ENCODE assay signal across 8 cellular contexts in the genomic region with DNA sequence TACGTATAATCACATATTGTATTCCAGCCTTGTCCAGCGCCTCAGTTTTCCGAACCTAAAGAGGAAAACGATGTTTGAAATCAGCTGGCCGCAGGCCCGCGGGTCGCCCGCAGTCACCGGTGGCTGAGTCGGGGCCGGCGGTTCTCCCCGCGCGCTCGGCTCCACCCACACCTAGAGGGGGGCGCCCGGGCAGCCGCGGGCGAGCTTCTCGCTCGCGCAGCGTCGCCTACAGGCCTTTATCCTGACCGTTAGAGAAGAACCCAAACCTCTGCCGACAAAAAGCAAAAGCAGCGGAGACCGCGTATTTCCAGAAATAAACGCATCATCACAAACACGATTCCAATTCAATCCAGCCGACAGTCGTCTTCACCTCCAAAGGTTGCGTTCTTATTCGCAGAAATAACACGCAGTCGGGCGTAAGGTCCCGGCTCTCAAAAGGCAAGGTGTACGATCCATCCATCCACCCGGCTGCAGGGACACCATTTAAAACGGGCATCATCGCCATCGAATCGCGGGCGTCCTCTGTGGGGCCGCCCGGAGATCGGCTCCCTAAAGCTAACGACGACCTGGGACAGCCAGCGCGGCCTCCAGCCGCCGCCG. TPM values are rescaled to one million over a fixed set of nuclear protein-coding genes. Genes with fewer than 3 reads are reported as not detected.
A peak's percentile ranks its signal among the peaks of the same experiment; 100 is the strongest.
DNase-seq lines count a peak whose midpoint lies in the region; ATAC-seq lines count a peak whose summit lies in the region.

No MANE protein-coding gene starts in this region.

- H3K36me3 ChIP-seq in mucosa of rectum (ENCODE audit: control insufficient read depth in 2 of 2, insufficient read depth in 2 of 2, low read length in 2 of 2), result no peaks in the 10 kb centered on the region

- ATAC-seq in GM21367 (IDR thresholded peaks at IDR 0.05; ENCODE audit: unreplicated experiment), result peak; percentile 54

- H3K27ac ChIP-seq in epithelial cell of prostate, result peak overlapping the region; percentile 94
- peak overlapping the region; percentile 92 to 97 for H3K27ac ChIP-seq in mucosa of rectum (ENCODE audit: low read depth in 2 of 2, low read length in 2 of 2)

- DNase-seq in CMK (ENCODE audit: low read depth) (peak; percentile 46), HT1080 (ENCODE audit: low read depth) (peak; percentile 64), NOMO-1 treated with dmso at 0.1 percent for 144 hours (lab: John Stamatoyannopoulos, UW; ENCODE audit: unreplicated experiment) (peak; percentile 83), activated T-cell treated with anti-CD3 and anti-CD28 coated beads for 24 hours (ENCODE audit: low read depth) (peak; percentile 66), epithelial cell of prostate (ENCODE audit: low read depth, low spot score) (peak; percentile 18)
- peak; percentile 55 to 62 for DNase-seq in stimulated activated CD8-positive, alpha-beta memory T cell treated with anti-CD3 and anti-CD28 coated beads, Interleukin-7, amount 100 ng/mL, for 1 hour (ENCODE audit: low read depth in 2 of 2)

- H3K9me3 ChIP-seq in mucosa of rectum (ENCODE audit: control insufficient read depth in 2 of 2, low read length in 2 of 2), result no peaks in the 10 kb centered on the region

- H3K4me3 ChIP-seq in mucosa of rectum (ENCODE audit: low read length in 2 of 2), result peak overlapping the region; percentile 96 to 99

- H3K4me1 ChIP-seq in mucosa of rectum (ENCODE audit: control insufficient read depth in 2 of 2, insufficient read depth in 2 of 2, low read length in 2 of 2), result peaks cover 19 to 22% of the 10 kb centered on the region in 2 donors

- no peaks in the 10 kb centered on the region for H3K27me3 ChIP-seq in mucosa of rectum (ENCODE audit: control insufficient read depth in 2 of 2, insufficient read depth in 2 of 2, low read length in 2 of 2)

- peak overlapping the region; percentile 96 to 97 for H3K9ac ChIP-seq in mucosa of rectum (ENCODE audit: low read depth in 1 of 2, low read length in 2 of 2)

RNA-seq across cellular contexts. Expression of a gene that starts 0.7 kb away (rescaled TPM):
- 9.3 and 13.0 TPM in 2 replicates for total RNA-seq in HT1080 (2014; rRNA removed; shearing (Covaris generic))
- 8.3 and 13.3 TPM in 2 replicates for polyA plus RNA-seq in HT1080 (2015; cell fraction: cytosol; rRNA removed)
- 31.8 and 35.9 TPM in 2 replicates for polyA plus RNA-seq in HT1080 (2015; cell fraction: nucleus; rRNA removed)

Comparison
In these comparisons a context has a peak if more than half of its experiments do, and no peak if none do; other contexts are left out.
1. Peak in every context shown above with its lines: DNase-seq, ATAC-seq, H3K4me3 ChIP-seq and H3K27ac ChIP-seq.
2. DNase-seq: peak in every context shown above with its lines; median percentile 83 in NOMO-1 treated with dmso at 0.1 percent for 144 hours; 66 in activated T-cell treated with anti-CD3 and anti-CD28 coated beads for 24 hours; 64 in HT1080; 58 in stimulated activated CD8-positive, alpha-beta memory T cell treated with anti-CD3 and anti-CD28 coated beads, Interleukin-7, amount 100 ng/mL, for 1 hour; 46 in CMK; 18 in epithelial cell of prostate.